In the genomic region with DNA sequence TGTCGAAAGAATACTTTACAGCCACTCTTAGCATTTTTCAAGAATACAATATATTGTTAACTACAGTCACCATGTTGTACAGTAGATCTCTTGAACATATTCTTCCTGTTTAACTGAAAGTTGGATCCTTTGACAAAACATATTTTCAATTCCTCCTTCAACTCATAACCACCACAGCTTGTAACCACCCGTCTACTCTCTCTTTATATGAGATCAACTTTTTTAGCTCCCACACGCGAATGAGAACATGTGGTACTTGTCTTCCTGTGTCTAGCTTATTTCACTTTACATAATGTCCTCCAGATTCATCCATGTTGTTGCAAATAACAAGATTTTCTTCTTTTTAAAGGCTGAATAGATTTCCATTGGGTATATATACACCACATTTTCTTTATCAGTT, we compare ENCODE assay signal across 9 cellular contexts.
"Had no signal": no experiment of that assay in that cellular context is flagged by ENCODE, and none has a peak within 500 bp of the region (broad histone marks: within the 10 kb centered on the region; RNA-seq: fewer than 3 reads in every experiment).

No MANE protein-coding gene starts in this region.

- H3K27ac Mint-ChIP-seq: HFFc6 had no signal

- DNase-seq: GM23248, GOT3, H7, HFFc6, KBM-7 had no signal

- H3K36me3 ChIP-seq: HAP-1 had no signal

- H3K27me3 Mint-ChIP-seq: IgD-negative memory B cell had no signal

- H2AFZ ChIP-seq: GM23248 had no signal

- H3K9ac ChIP-seq: GM23248 had no signal

- H3K4me3 Mint-ChIP-seq: HFFc6, IgD-negative memory B cell had no signal

- H3K4me1 ChIP-seq: HAP-1 had no signal

- H3K4me3 ChIP-seq: GM23248, HAP-1 had no signal

- H3K27ac ChIP-seq: GM23248 had no signal

- H3K4me1 Mint-ChIP-seq: IgD-negative memory B cell had no signal

- H3K9me3 Mint-ChIP-seq: HFFc6 had no signal

- H3K36me3 Mint-ChIP-seq: IgD-negative memory B cell had no signal

- ATAC-seq: HCT116, HepG2 had no signal
